ENCODE assay signal across 1 cellular context in the genomic region with DNA sequence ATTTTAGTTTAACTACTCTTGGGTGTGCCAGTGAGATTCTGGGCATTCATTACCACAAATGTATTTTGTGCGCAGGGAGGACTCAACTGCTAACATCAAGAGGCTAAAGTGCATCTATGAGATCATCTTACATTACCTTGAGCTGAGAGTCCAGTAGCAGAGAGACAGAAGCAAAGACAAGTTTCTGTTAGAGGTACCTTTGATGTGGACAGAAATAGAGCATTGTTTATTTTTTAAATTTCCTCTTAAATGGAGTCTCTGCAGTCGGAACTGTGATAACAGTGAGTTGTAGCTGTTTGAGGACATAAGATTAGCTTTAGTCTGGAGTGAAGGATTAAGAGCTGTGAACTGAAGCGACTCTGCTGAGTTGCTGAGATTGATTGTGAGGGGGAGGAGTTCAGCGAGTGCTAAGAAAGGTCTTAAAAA.
TF ChIP-seq lines count a peak whose summit lies in the region.

No MANE protein-coding gene starts in this region.

TF ChIP-seq in HepG2, 621 proteins besides CTCF, POLR2A, EP300 and RAD21 (continued from another document and continues in another):
- TF ChIP-seq ZNF609 (CRISPR knock-in tag; IDR thresholded peaks at IDR 0.05; ENCODE audit: borderline replicate concordance) = peak; percentile 52; the same call in 1 of the 2 replicates
- TF ChIP-seq MEF2D (CRISPR knock-in tag; IDR thresholded peaks at IDR 0.05) = peak; percentile 98
- peak; percentile 91 for TF ChIP-seq ZNF263 (CRISPR knock-in tag; IDR thresholded peaks at IDR 0.05)
- TF ChIP-seq RCOR2 (CRISPR knock-in tag; IDR thresholded peaks at IDR 0.05) = 0 out of 2 replicates have a peak, but pooled peaks have one; percentile 58
- TF ChIP-seq ZSCAN30 (CRISPR knock-in tag; IDR thresholded peaks at IDR 0.05) = no peak
- TF ChIP-seq SOX5 (CRISPR knock-in tag; IDR thresholded peaks at IDR 0.05; ENCODE audit: borderline replicate concordance) = peak; percentile 73; the same call in 1 of the 2 replicates
- 0 out of 2 replicates have a peak, but pooled peaks have one; percentile 16 for TF ChIP-seq DPF2 (CRISPR knock-in tag; IDR thresholded peaks at IDR 0.05; ENCODE audit: borderline replicate concordance, low read depth)
- no peak for TF ChIP-seq ZNF558 (CRISPR knock-in tag; IDR thresholded peaks at IDR 0.05; ENCODE audit: borderline replicate concordance)
- no peak for TF ChIP-seq SOX6 (IDR thresholded peaks at IDR 0.05)
- peak; percentile 79 for TF ChIP-seq SOX6 (CRISPR knock-in tag; IDR thresholded peaks at IDR 0.05)
- TF ChIP-seq ETV5 (CRISPR knock-in tag; IDR thresholded peaks at IDR 0.05; ENCODE audit: borderline replicate concordance) = no peak; the same call in 1 of the 2 replicates
- TF ChIP-seq, protein P1, sequence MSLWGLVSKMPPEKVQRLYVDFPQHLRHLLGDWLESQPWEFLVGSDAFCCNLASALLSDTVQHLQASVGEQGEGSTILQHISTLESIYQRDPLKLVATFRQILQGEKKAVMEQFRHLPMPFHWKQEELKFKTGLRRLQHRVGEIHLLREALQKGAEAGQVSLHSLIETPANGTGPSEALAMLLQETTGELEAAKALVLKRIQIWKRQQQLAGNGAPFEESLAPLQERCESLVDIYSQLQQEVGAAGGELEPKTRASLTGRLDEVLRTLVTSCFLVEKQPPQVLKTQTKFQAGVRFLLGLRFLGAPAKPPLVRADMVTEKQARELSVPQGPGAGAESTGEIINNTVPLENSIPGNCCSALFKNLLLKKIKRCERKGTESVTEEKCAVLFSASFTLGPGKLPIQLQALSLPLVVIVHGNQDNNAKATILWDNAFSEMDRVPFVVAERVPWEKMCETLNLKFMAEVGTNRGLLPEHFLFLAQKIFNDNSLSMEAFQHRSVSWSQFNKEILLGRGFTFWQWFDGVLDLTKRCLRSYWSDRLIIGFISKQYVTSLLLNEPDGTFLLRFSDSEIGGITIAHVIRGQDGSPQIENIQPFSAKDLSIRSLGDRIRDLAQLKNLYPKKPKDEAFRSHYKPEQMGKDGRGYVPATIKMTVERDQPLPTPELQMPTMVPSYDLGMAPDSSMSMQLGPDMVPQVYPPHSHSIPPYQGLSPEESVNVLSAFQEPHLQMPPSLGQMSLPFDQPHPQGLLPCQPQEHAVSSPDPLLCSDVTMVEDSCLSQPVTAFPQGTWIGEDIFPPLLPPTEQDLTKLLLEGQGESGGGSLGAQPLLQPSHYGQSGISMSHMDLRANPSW (CRISPR knock-in tag; IDR thresholded peaks at IDR 0.05; ENCODE audit: borderline replicate concordance) = no peak
- no peak for TF ChIP-seq SRF (IDR thresholded peaks at IDR 0.05; ENCODE audit: low read depth, low read length)
- TF ChIP-seq GATA4 (IDR thresholded peaks at IDR 0.05; ENCODE audit: borderline replicate concordance, low read depth) = peak; percentile 57; the same call in 1 of the 2 replicates
- peak; percentile 62 for TF ChIP-seq ASH2L (IDR thresholded peaks at IDR 0.05; ENCODE audit: insufficient read length, low read depth, low read length)
- TF ChIP-seq SMC3 (IDR thresholded peaks at IDR 0.05; ENCODE audit: low read length) = no peak
- TF ChIP-seq ZMYM2 (CRISPR knock-in tag; IDR thresholded peaks at IDR 0.05) = no peak
- TF ChIP-seq, protein P2, sequence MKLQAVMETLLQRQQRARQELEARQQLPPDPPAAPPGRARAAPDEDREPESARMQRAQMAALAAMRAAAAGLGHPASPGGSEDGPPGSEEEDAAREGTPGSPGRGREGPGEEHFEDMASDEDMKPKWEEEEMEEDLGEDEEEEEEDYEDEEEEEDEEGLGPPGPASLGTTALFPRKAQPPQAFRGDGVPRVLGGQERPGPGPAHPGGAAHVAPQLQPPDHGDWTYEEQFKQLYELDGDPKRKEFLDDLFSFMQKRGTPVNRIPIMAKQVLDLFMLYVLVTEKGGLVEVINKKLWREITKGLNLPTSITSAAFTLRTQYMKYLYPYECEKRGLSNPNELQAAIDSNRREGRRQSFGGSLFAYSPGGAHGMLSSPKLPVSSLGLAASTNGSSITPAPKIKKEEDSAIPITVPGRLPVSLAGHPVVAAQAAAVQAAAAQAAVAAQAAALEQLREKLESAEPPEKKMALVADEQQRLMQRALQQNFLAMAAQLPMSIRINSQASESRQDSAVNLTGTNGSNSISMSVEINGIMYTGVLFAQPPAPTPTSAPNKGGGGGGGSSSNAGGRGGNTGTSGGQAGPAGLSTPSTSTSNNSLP (IDR thresholded peaks at IDR 0.05; ENCODE audit: low read depth, low read length) = no peak; the same call in 1 of the 2 replicates
- TF ChIP-seq HDAC2 (CRISPR knock-in tag; IDR thresholded peaks at IDR 0.05) = peak; percentile 60; the same call in 1 of the 2 replicates
- TF ChIP-seq TCF7 (IDR thresholded peaks at IDR 0.05; ENCODE audit: low read depth) = peak; percentile 81
- TF ChIP-seq FOXA3 (CRISPR knock-in tag; IDR thresholded peaks at IDR 0.05) = peak; percentile 23; the same call in 1 of the 2 replicates
- peak; percentile 39 for TF ChIP-seq TCF7L2 (IDR thresholded peaks at IDR 0.05; ENCODE audit: low read depth, low read length)
- 0 out of 2 replicates have a peak, but pooled peaks have one; percentile 27 for TF ChIP-seq PITX1 (CRISPR knock-in tag; IDR thresholded peaks at IDR 0.05)
- TF ChIP-seq TGIF2 (CRISPR knock-in tag; IDR thresholded peaks at IDR 0.05) = no peak
- no peak for TF ChIP-seq FOXP1 (IDR thresholded peaks at IDR 0.05)
- TF ChIP-seq FOXP1 (CRISPR knock-in tag; IDR thresholded peaks at IDR 0.05) = peak; percentile 29; the same call in 1 of the 2 replicates
- TF ChIP-seq ZNF709 (CRISPR knock-in tag; IDR thresholded peaks at IDR 0.05) = no peak
- no peak for TF ChIP-seq TAF15 (IDR thresholded peaks at IDR 0.05; ENCODE audit: low read depth, low read length, poor library complexity, severe bottlenecking)
- TF ChIP-seq ZBTB3 (CRISPR knock-in tag; IDR thresholded peaks at IDR 0.05; ENCODE audit: borderline replicate concordance, low read depth) = no peak
- TF ChIP-seq GTF2F1 (IDR thresholded peaks at IDR 0.05; ENCODE audit: low read length) = no peak
- peak; percentile 73; the same call in 1 of the 2 replicates for TF ChIP-seq HMG20B (CRISPR knock-in tag; conservative IDR thresholded peaks at IDR 0.05)
- peak; percentile 49 for TF ChIP-seq FOXP4 (CRISPR knock-in tag; IDR thresholded peaks at IDR 0.05)
- peak; percentile 47; the same call in 1 of the 2 replicates for TF ChIP-seq AHDC1 (CRISPR knock-in tag; IDR thresholded peaks at IDR 0.05; ENCODE audit: borderline replicate concordance)
- no peak for TF ChIP-seq CCAR2 (optimal IDR thresholded peaks at IDR 0.05; ENCODE audit: low read depth, low read length)
- no peak for TF ChIP-seq JARID2 (CRISPR knock-in tag; IDR thresholded peaks at IDR 0.05; ENCODE audit: insufficient replicate concordance)
- TF ChIP-seq NCOA2 (CRISPR knock-in tag; IDR thresholded peaks at IDR 0.05) = 0 out of 2 replicates have a peak, but pooled peaks have one; percentile 55
- no peak for TF ChIP-seq ZNF598 (CRISPR knock-in tag; IDR thresholded peaks at IDR 0.05; ENCODE audit: borderline replicate concordance)
- no peak for TF ChIP-seq NONO (IDR thresholded peaks at IDR 0.05)
- no peak for TF ChIP-seq NONO (CRISPR knock-in tag; conservative IDR thresholded peaks at IDR 0.05)
- TF ChIP-seq, protein P3, sequence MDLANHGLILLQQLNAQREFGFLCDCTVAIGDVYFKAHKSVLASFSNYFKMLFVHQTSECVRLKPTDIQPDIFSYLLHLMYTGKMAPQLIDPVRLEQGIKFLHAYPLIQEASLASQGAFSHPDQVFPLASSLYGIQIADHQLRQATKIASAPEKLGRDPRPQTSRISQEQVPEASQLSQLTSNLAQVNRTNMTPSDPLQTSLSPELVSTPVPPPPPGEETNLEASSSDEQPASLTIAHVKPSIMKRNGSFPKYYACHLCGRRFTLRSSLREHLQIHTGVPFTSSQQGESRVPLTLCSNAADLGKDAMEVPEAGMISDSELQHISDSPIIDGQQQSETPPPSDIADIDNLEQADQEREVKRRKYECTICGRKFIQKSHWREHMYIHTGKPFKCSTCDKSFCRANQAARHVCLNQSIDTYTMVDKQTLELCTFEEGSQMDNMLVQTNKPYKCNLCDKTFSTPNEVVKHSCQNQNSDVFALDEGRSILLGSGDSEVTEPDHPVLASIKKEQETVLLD (CRISPR knock-in tag; IDR thresholded peaks at IDR 0.05; ENCODE audit: low read depth) = no peak
- no peak for TF ChIP-seq PBX3 (CRISPR knock-in tag; IDR thresholded peaks at IDR 0.05; ENCODE audit: borderline replicate concordance)
- TF ChIP-seq ZFP41 (CRISPR knock-in tag; IDR thresholded peaks at IDR 0.05; ENCODE audit: borderline replicate concordance) = no peak
